ENCODE assay signal across 30 cellular contexts in genomic region chr2:240878341-240878936, GRCh38. TPM values are rescaled to one million over a fixed set of nuclear protein-coding genes. Genes with fewer than 3 reads are reported as not detected.
A peak's percentile ranks its signal among the peaks of the same experiment; 100 is the strongest.
DNase-seq lines count a peak whose midpoint lies in the region; ATAC-seq and TF ChIP-seq lines count a peak whose summit lies in the region.
"Had no signal": no experiment of that assay in that cellular context is flagged by ENCODE, and none has a peak within 500 bp of the region (broad histone marks: within the 10 kb centered on the region; RNA-seq: fewer than 3 reads in every experiment).

No MANE protein-coding gene starts in this region.

- H3K27me3 ChIP-seq in gastroesophageal sphincter (no peaks in the 10 kb centered on the region), lower lobe of right lung (ENCODE audit: low read depth) (no peaks in the 10 kb centered on the region), upper lobe of right lung (no peaks in the 10 kb centered on the region), uterus (no peaks in the 10 kb centered on the region)
- H3K27me3 ChIP-seq: BLaER1, SJSA1 had no signal

- no peaks in the 10 kb centered on the region for H3K36me3 ChIP-seq in gastroesophageal sphincter
- H3K36me3 ChIP-seq in lower lobe of right lung: no peaks in the 10 kb centered on the region
- no peaks in the 10 kb centered on the region for H3K36me3 ChIP-seq in upper lobe of right lung
- H3K36me3 ChIP-seq in uterus: no peaks in the 10 kb centered on the region
- H3K36me3 ChIP-seq: BLaER1, HAP-1, SJSA1 had no signal

- WGBS in gastroesophageal sphincter (ENCODE audit: low coverage in 1 of 2), 2 donors: no CpG with 5 or more reads among the region's 18 CpGs

- TF ChIP-seq EP300 in gastroesophageal sphincter (IDR thresholded peaks at IDR 0.05): no peak

- peak; percentile 35 for ATAC-seq in gastroesophageal sphincter
- peak in 1 of 2 donors; percentile 2 for ATAC-seq in lower lobe of right lung
- peak; percentile 4 for ATAC-seq in upper lobe of right lung
- no peak for ATAC-seq in GM19328 (IDR thresholded peaks at IDR 0.05; ENCODE audit: unreplicated experiment)

- H3K27ac ChIP-seq in gastroesophageal sphincter: no peak overlapping the region
- no peak overlapping the region for H3K27ac ChIP-seq in lower lobe of right lung
- H3K27ac ChIP-seq in upper lobe of right lung: no peak overlapping the region
- H3K27ac ChIP-seq in uterus: no peak overlapping the region
- H3K27ac ChIP-seq: BLaER1, PC-9, SJSA1 had no signal

- H3K9me3 ChIP-seq in gastroesophageal sphincter: no peaks in the 10 kb centered on the region
- H3K9me3 ChIP-seq in lower lobe of right lung: no peaks in the 10 kb centered on the region
- H3K9me3 ChIP-seq in upper lobe of right lung: no peaks in the 10 kb centered on the region
- H3K9me3 ChIP-seq in uterus: no peaks in the 10 kb centered on the region
- H3K9me3 ChIP-seq: BLaER1, HAP-1, SJSA1 had no signal

- intact Hi-C loops in lower lobe of right lung (cut with DNase I): no loop called here
- intact Hi-C loops in upper lobe of right lung (cut with DNase I): no loop called here
- intact Hi-C loops in uterus (cut with DNase I; ENCODE audit: low total_unique reads): no loop called here

- TF ChIP-seq POLR2A in gastroesophageal sphincter (IDR thresholded peaks at IDR 0.05): no peak
- TF ChIP-seq POLR2A in uterus (IDR thresholded peaks at IDR 0.05): no peak

- H3K4me1 ChIP-seq in gastroesophageal sphincter: no peaks in the 10 kb centered on the region
- no peaks in the 10 kb centered on the region for H3K4me1 ChIP-seq in lower lobe of right lung
- no peaks in the 10 kb centered on the region for H3K4me1 ChIP-seq in upper lobe of right lung
- no peaks in the 10 kb centered on the region for H3K4me1 ChIP-seq in uterus
- H3K4me1 ChIP-seq: HAP-1 had no signal

- DNase-seq in activated effector memory CD4-positive, alpha-beta T cell treated with anti-CD3 and anti-CD28 coated beads, Interleukin-2, amount 50 U/mL, for 16 hours: peak; percentile 56
- no peak for DNase-seq in activated effector memory CD4-positive, alpha-beta T cell treated with Interleukin-2 at 50 U/mL for 16 hours
- DNase-seq in lower lobe of right lung: peak; percentile 41
- peak; percentile 61 for DNase-seq in upper lobe of right lung
- no peak for DNase-seq in uterus
- no peak for DNase-seq in NCI-H2081 (lab: John Stamatoyannopoulos, UW)
- DNase-seq: 8988T; CD4-positive, CD25-positive, alpha-beta regulatory T cell; DMS153; DND-41; GOT3; HFFc6; KBM-7; NCI-H1105 treated with DMSO at 0.1 percent for 48 hours; NCI-H146; NCI-H1930; NCI-H446; NCI-H526; NCI-H82; PC-9; Right ventricle myocardium superior had no signal

- TF ChIP-seq CTCF in gastroesophageal sphincter (IDR thresholded peaks at IDR 0.05): no peak
- TF ChIP-seq CTCF in lower lobe of right lung (IDR thresholded peaks at IDR 0.05): no peak
- TF ChIP-seq CTCF in upper lobe of right lung (IDR thresholded peaks at IDR 0.05): no peak
- no peak for TF ChIP-seq CTCF in uterus (IDR thresholded peaks at IDR 0.05)

- no peak overlapping the region for H3K4me3 ChIP-seq in gastroesophageal sphincter
- no peak overlapping the region for H3K4me3 ChIP-seq in lower lobe of right lung
- no peak overlapping the region for H3K4me3 ChIP-seq in upper lobe of right lung
- H3K4me3 ChIP-seq in uterus: no peak overlapping the region
- H3K4me3 ChIP-seq: BLaER1, HAP-1, PC-9, SJSA1 had no signal

RNA-seq across cellular contexts. Expression of gene AGXT, which starts 9.8 kb away (rescaled TPM):
- total RNA-seq in gastroesophageal sphincter (not detected), lower lobe of right lung (not detected), upper lobe of right lung (not detected), uterus (not detected)
- total RNA-seq: CD4-positive, CD25-positive, alpha-beta regulatory T cell; HFFc6; HT1080; LHCN-M2; MCF 10A; PC-9; Right ventricle myocardium superior had no signal

RNA-seq across cellular contexts. Expression of gene MAB21L4, which starts 17.5 kb away (rescaled TPM):
- total RNA-seq in gastroesophageal sphincter: 1 to 10 TPM in 1 of 4 donors, under 1 TPM in 2, not detected in 1; 0.27 to 9.7 (median 0.77) TPM
- total RNA-seq in lower lobe of right lung: 17.0 TPM
- 22.2 TPM for total RNA-seq in upper lobe of right lung
- under 1 TPM in 1 of 4 donors, not detected in 3; 0.97 TPM for total RNA-seq in uterus
- total RNA-seq: CD4-positive, CD25-positive, alpha-beta regulatory T cell; HFFc6; HT1080; LHCN-M2; MCF 10A; Right ventricle myocardium superior; RPMI7951 had no signal

RNA-seq across cellular contexts. Expression of gene CROCC2, which starts 27.7 kb away (rescaled TPM):
- not detected for total RNA-seq in gastroesophageal sphincter
- 3.4 TPM for total RNA-seq in lower lobe of right lung
- 0.26 TPM for total RNA-seq in upper lobe of right lung
- total RNA-seq in uterus: 1 to 10 TPM in 2 of 4 donors, under 1 TPM in 1, not detected in 1; 0.79 to 2.6 (median 1.8) TPM
- total RNA-seq: CD4-positive, CD25-positive, alpha-beta regulatory T cell; HFFc6; HT1080; MCF 10A; PC-9; Right ventricle myocardium superior; SJSA1 had no signal

RNA-seq across cellular contexts. Expression of gene KIF1A, which starts 58.4 kb away (rescaled TPM):
- total RNA-seq in gastroesophageal sphincter (1 to 10 TPM in 2 of 4 donors, under 1 TPM in 2; 0.62 to 2.3 (median 1.6) TPM), lower lobe of right lung (0.24 TPM), upper lobe of right lung (0.81 TPM), uterus (10 to 100 TPM in 1 of 4 donors, under 1 TPM in 1, not detected in 2; 0.37 to 12.9 TPM)
- total RNA-seq: CD4-positive, CD25-positive, alpha-beta regulatory T cell; HFFc6; MCF 10A; PC-9; SJSA1 had no signal

Comparison
In these comparisons a context has a peak if more than half of its experiments do, and no peak if none do; other contexts are left out.
1. DNase-seq: peak in activated effector memory CD4-positive, alpha-beta T cell treated with anti-CD3 and anti-CD28 coated beads, Interleukin-2, amount 50 U/mL, for 16 hours (single experiment), lower lobe of right lung (single experiment) and upper lobe of right lung (single experiment); none in activated effector memory CD4-positive, alpha-beta T cell treated with Interleukin-2 at 50 U/mL for 16 hours (single experiment), uterus (0 of 2) and NCI-H2081 (0 of 2).